8 cellular contexts compared by ENCODE assay signal in the genomic region with DNA sequence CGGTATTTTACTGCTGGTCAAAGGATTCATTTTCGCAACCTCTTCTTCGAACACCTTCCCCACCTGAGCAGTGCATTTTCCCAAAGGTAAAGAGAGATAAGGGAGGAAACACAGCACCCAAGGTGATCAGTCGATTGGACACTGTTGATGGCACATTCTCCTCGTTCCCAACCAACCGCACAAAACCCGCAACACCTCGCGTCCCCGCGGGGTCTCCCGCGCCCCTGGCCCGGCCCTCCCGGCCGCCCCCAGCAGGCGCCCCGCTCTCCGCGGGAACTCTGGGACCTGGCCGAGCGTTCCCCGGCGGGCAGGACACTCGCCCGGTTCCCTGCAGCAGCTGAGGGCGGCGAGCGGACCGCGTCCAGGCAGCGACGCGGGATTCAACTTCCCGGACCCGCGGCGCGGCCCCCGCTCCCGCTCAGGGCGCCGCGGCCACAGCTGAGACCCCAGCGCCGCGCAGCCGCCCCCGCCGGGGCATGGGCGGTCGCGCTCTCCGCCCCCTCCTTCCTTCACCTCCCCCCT. TPM values are rescaled to one million over a fixed set of nuclear protein-coding genes. Genes with fewer than 3 reads are reported as not detected.
DNase-seq lines count a peak whose midpoint lies in the region; ATAC-seq, FAIRE-seq and TF ChIP-seq lines count a peak whose summit lies in the region.

No MANE protein-coding gene starts in this region.

- peak; percentile 61 for ATAC-seq in SK-N-SH treated with all-trans-retinoic acid at 6 μM for 48 hours
- peak; percentile 29 to 60 (median 34) for ATAC-seq in pancreas

- peaks cover 0 to 4% (median 0%) of the 10 kb centered on the region in 4 donors for H3K27me3 ChIP-seq in pancreas

- no peaks in the 10 kb centered on the region for H3K9me3 ChIP-seq in HEK293 (ENCODE audit: control insufficient read depth, insufficient read depth, low read depth, low read length)
- H3K9me3 ChIP-seq in pancreas = no peaks in the 10 kb centered on the region

- no peaks in the 10 kb centered on the region for H3K4me1 ChIP-seq in HEK293 (ENCODE audit: control insufficient read depth, insufficient read depth, low read length)
- peaks cover 0 to 4% (median 3%) of the 10 kb centered on the region in 3 donors for H3K4me1 ChIP-seq in pancreas

- POLR2A ChIA-PET in HEK293 (lab: Yijun Ruan, JAX) = interaction anchor here (0.8 kb wide), 1 partner anchor 147 kb away, joined by 3 read pairs; no protein-coding TSS in a partner anchor
- POLR2A ChIA-PET in GM10248 (lab: Yijun Ruan, JAX) = no interaction called here

- TF ChIP-seq CTCF in HEK293 (tag by site-specific recombination; IDR thresholded peaks at IDR 0.05) = no peak
- TF ChIP-seq CTCF in foreskin fibroblast (IDR thresholded peaks at IDR 0.05; ENCODE audit: low read depth, low read length) = no peak
- TF ChIP-seq CTCF in pancreas (IDR thresholded peaks at IDR 0.05) = no peak
- no peak for TF ChIP-seq CTCF in GM10248 (IDR thresholded peaks at IDR 0.05; ENCODE audit: control extremely low read depth, extremely low read depth, low read depth, missing control alignments)

- 0 to 1% methylated on average over 49 to 54 of the region's 54 CpGs for WGBS in pancreas, 2 donors

- intact Hi-C loops in pancreas (cut with DNase I) = no loop called here

- CTCF ChIA-PET in HEK293 (lab: Yijun Ruan, JAX) (interaction anchor here (0.6 kb wide), 1 partner anchor 105 kb away, joined by 3 read pairs; no protein-coding TSS in a partner anchor), GM10248 (lab: Yijun Ruan, JAX) (no interaction called here)

- no peak overlapping the region; the same call in 1 of the 2 replicates for H3K27ac ChIP-seq in HEK293 (ENCODE audit: extremely low read depth, low read depth, low read length)
- H3K27ac ChIP-seq in pancreas = peak overlapping the region in 2 of 4 donors; percentile 51 to 67

- H3K4me3 ChIP-seq in HEK293 (ENCODE audit: low read depth, low read length) (peak overlapping the region; percentile 75), foreskin fibroblast (ENCODE audit: low read depth in 1 of 2, low read length in 2 of 2) (peak overlapping the region; percentile 52 to 93), pancreas (peak overlapping the region; percentile 53 to 90 (median 61))

- H3K36me3 ChIP-seq in HEK293 (ENCODE audit: control insufficient read depth in 2 of 2, insufficient read depth in 1 of 2, low read length in 2 of 2) (no peaks in the 10 kb centered on the region), pancreas (no peaks in the 10 kb centered on the region)

- peak; percentile 64 for DNase-seq in DMS53 (lab: John Stamatoyannopoulos, UW)
- no peak for DNase-seq in DMS53 treated with DMSO at 0.1 percent for 48 hours (lab: John Stamatoyannopoulos, UW; ENCODE audit: unreplicated experiment)
- DNase-seq in foreskin fibroblast = peak in 1 of 2 donors; percentile 49
- peak in 2 of 6 donors; percentile 57 to 68 for DNase-seq in pancreas
- DNase-seq in NCI-H524 treated with DMSO at 0.1 percent for 48 hours (lab: John Stamatoyannopoulos, UW) = no peak
- no peak for DNase-seq in GM10248 (ENCODE audit: extremely low spot score)

- no peak for FAIRE-seq in pancreas (lab: Jason Lieb, UNC)

TF ChIP-seq in HEK293, 187 proteins besides CTCF, POLR2A, EP300 and RAD21 (continues in another document):
- no peak for TF ChIP-seq ZSCAN30 (tag by site-specific recombination; IDR thresholded peaks at IDR 0.05)
- TF ChIP-seq, protein P1, sequence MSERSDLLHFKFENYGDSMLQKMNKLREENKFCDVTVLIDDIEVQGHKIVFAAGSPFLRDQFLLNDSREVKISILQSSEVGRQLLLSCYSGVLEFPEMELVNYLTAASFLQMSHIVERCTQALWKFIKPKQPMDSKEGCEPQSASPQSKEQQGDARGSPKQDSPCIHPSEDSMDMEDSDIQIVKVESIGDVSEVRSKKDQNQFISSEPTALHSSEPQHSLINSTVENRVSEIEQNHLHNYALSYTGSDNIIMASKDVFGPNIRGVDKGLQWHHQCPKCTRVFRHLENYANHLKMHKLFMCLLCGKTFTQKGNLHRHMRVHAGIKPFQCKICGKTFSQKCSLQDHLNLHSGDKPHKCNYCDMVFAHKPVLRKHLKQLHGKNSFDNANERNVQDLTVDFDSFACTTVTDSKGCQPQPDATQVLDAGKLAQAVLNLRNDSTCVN (tag by site-specific recombination; optimal IDR thresholded peaks at IDR 0.05) = peak; percentile 60
- TF ChIP-seq ZNF157 (tag by site-specific recombination; IDR thresholded peaks at IDR 0.05) = no peak
- no peak for TF ChIP-seq ZNF560 (tag by site-specific recombination; IDR thresholded peaks at IDR 0.05; ENCODE audit: borderline replicate concordance)
- TF ChIP-seq, protein P2, sequence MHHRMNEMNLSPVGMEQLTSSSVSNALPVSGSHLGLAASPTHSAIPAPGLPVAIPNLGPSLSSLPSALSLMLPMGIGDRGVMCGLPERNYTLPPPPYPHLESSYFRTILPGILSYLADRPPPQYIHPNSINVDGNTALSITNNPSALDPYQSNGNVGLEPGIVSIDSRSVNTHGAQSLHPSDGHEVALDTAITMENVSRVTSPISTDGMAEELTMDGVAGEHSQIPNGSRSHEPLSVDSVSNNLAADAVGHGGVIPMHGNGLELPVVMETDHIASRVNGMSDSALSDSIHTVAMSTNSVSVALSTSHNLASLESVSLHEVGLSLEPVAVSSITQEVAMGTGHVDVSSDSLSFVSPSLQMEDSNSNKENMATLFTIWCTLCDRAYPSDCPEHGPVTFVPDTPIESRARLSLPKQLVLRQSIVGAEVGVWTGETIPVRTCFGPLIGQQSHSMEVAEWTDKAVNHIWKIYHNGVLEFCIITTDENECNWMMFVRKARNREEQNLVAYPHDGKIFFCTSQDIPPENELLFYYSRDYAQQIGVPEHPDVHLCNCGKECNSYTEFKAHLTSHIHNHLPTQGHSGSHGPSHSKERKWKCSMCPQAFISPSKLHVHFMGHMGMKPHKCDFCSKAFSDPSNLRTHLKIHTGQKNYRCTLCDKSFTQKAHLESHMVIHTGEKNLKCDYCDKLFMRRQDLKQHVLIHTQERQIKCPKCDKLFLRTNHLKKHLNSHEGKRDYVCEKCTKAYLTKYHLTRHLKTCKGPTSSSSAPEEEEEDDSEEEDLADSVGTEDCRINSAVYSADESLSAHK (tag by site-specific recombination; IDR thresholded peaks at IDR 0.05) = no peak
- TF ChIP-seq ZNF292 (tag by site-specific recombination; IDR thresholded peaks at IDR 0.05; ENCODE audit: borderline replicate concordance, low read depth) = no peak
- no peak for TF ChIP-seq ZNF629 (tag by site-specific recombination; IDR thresholded peaks at IDR 0.05)
- TF ChIP-seq ZBTB48 (tag by site-specific recombination; IDR thresholded peaks at IDR 0.05) = no peak
- TF ChIP-seq KLF1 (tag by site-specific recombination; IDR thresholded peaks at IDR 0.05) = no peak
- no peak for TF ChIP-seq ZBTB7A (tag by site-specific recombination; IDR thresholded peaks at IDR 0.05; ENCODE audit: low read depth)
- no peak for TF ChIP-seq ZNF16 (tag by site-specific recombination; IDR thresholded peaks at IDR 0.05; ENCODE audit: low read depth)

TF ChIP-seq in SK-N-SH treated with all-trans-retinoic acid at 6 μM for 48 hours, 23 proteins besides CTCF, POLR2A, EP300 and RAD21 (continues in another document):
- TF ChIP-seq, protein P3, sequence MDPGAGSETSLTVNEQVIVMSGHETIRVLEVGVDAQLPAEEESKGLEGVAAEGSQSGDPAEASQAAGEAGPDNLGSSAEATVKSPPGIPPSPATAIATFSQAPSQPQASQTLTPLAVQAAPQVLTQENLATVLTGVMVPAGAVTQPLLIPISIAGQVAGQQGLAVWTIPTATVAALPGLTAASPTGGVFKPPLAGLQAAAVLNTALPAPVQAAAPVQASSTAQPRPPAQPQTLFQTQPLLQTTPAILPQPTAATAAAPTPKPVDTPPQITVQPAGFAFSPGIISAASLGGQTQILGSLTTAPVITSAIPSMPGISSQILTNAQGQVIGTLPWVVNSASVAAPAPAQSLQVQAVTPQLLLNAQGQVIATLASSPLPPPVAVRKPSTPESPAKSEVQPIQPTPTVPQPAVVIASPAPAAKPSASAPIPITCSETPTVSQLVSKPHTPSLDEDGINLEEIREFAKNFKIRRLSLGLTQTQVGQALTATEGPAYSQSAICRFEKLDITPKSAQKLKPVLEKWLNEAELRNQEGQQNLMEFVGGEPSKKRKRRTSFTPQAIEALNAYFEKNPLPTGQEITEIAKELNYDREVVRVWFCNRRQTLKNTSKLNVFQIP (CRISPR knock-in tag; IDR thresholded peaks at IDR 0.05; ENCODE audit: borderline replicate concordance, low read depth) = no peak
- TF ChIP-seq, protein P4, sequence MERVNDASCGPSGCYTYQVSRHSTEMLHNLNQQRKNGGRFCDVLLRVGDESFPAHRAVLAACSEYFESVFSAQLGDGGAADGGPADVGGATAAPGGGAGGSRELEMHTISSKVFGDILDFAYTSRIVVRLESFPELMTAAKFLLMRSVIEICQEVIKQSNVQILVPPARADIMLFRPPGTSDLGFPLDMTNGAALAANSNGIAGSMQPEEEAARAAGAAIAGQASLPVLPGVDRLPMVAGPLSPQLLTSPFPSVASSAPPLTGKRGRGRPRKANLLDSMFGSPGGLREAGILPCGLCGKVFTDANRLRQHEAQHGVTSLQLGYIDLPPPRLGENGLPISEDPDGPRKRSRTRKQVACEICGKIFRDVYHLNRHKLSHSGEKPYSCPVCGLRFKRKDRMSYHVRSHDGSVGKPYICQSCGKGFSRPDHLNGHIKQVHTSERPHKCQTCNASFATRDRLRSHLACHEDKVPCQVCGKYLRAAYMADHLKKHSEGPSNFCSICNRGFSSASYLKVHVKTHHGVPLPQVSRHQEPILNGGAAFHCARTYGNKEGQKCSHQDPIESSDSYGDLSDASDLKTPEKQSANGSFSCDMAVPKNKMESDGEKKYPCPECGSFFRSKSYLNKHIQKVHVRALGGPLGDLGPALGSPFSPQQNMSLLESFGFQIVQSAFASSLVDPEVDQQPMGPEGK (CRISPR knock-in tag; IDR thresholded peaks at IDR 0.05; ENCODE audit: borderline replicate concordance) = no peak
- TF ChIP-seq, protein P5, sequence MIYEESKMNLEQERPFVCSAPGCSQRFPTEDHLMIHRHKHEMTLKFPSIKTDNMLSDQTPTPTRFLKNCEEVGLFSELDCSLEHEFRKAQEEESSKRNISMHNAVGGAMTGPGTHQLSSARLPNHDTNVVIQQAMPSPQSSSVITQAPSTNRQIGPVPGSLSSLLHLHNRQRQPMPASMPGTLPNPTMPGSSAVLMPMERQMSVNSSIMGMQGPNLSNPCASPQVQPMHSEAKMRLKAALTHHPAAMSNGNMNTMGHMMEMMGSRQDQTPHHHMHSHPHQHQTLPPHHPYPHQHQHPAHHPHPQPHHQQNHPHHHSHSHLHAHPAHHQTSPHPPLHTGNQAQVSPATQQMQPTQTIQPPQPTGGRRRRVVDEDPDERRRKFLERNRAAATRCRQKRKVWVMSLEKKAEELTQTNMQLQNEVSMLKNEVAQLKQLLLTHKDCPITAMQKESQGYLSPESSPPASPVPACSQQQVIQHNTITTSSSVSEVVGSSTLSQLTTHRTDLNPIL (CRISPR knock-in tag; IDR thresholded peaks at IDR 0.05; ENCODE audit: low read depth) = no peak

RNA-seq across cellular contexts. Expression of a gene that starts 0.5 kb away (rescaled TPM):
- total RNA-seq in pancreas = 1 to 10 TPM in 3 of 6 donors, under 1 TPM in 3; 0.39 to 3.7 (median 0.96) TPM
- polyA plus RNA-seq in pancreas = 1 to 10 TPM; 1.0 to 3.5 TPM
